In the genomic region with DNA sequence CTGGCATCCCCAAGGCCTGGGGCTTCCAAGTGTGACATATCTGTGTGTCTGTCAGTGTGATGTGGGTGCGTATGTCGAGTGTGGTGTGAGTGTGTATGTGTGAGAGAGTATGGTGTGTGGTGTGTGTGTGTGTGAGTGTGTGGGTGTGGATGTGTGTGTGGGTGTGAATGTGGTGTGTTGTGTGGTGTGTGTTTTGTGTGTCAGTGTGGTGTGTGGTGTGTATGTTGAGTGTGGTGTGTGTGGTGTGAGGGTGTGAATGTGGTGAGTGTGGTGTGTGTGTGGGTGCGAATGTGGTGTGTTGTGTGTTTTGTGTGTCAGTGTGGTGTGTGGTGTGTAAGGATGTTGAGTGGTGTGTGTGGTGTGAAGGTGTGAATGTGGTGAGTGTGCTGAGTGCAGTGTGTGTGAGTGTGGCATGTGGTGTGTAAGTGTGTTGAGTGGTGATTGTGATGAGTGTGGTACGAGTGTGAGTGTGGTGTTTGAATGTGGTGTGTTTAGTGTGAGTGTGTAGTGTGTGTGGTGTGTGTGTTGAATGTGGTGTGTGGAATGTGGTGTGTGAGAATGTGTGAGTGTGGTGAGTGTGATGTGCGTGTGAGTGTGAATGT, we compare ENCODE assay signal across 2 cellular contexts.
TF ChIP-seq lines count a peak whose summit lies in the region.

No MANE protein-coding gene starts in this region.

TF ChIP-seq in IMR-90, 13 proteins besides CTCF, POLR2A, EP300 and RAD21:
- TF ChIP-seq, protein P1, sequence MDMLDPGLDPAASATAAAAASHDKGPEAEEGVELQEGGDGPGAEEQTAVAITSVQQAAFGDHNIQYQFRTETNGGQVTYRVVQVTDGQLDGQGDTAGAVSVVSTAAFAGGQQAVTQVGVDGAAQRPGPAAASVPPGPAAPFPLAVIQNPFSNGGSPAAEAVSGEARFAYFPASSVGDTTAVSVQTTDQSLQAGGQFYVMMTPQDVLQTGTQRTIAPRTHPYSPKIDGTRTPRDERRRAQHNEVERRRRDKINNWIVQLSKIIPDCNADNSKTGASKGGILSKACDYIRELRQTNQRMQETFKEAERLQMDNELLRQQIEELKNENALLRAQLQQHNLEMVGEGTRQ (IDR thresholded peaks at IDR 0.05; ENCODE audit: low read depth, low read length) = no peak
- TF ChIP-seq MAZ (IDR thresholded peaks at IDR 0.05; ENCODE audit: borderline replicate concordance, low read depth, low read length) = no peak
- TF ChIP-seq CHD1 (IDR thresholded peaks at IDR 0.05; ENCODE audit: low read depth, low read length) = no peak
- TF ChIP-seq RFX5 (IDR thresholded peaks at IDR 0.05; ENCODE audit: low read depth, low read length) = no peak
- TF ChIP-seq MAFK (IDR thresholded peaks at IDR 0.05; ENCODE audit: low read depth, low read length) = no peak
- no peak for TF ChIP-seq NFE2L2 (IDR thresholded peaks at IDR 0.05; ENCODE audit: low read depth, low read length)
- no peak for TF ChIP-seq RCOR1 (IDR thresholded peaks at IDR 0.05; ENCODE audit: insufficient replicate concordance, low read length)
- TF ChIP-seq, protein P2, sequence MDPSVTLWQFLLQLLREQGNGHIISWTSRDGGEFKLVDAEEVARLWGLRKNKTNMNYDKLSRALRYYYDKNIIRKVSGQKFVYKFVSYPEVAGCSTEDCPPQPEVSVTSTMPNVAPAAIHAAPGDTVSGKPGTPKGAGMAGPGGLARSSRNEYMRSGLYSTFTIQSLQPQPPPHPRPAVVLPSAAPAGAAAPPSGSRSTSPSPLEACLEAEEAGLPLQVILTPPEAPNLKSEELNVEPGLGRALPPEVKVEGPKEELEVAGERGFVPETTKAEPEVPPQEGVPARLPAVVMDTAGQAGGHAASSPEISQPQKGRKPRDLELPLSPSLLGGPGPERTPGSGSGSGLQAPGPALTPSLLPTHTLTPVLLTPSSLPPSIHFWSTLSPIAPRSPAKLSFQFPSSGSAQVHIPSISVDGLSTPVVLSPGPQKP (IDR thresholded peaks at IDR 0.05; ENCODE audit: borderline replicate concordance, low read depth, low read length) = no peak
- no peak for TF ChIP-seq FOS (IDR thresholded peaks at IDR 0.05; ENCODE audit: low read depth, low read length)
- no peak for TF ChIP-seq SMC3 (IDR thresholded peaks at IDR 0.05; ENCODE audit: low read depth, low read length)
- no peak for TF ChIP-seq BHLHE40 (IDR thresholded peaks at IDR 0.05; ENCODE audit: low read depth, low read length)
- TF ChIP-seq CEBPB (IDR thresholded peaks at IDR 0.05; ENCODE audit: low read depth, low read length) = no peak
- TF ChIP-seq MXI1 (IDR thresholded peaks at IDR 0.05; ENCODE audit: borderline replicate concordance, low read depth, low read length) = no peak
TF ChIP-seq in IMR-90: peak in this region for 0.

TF ChIP-seq in endothelial cell of umbilical vein, 7 proteins besides CTCF, POLR2A, EP300 and RAD21 (continued from another document):
- TF ChIP-seq POLR2AphosphoS5 (IDR thresholded peaks at IDR 0.05; ENCODE audit: insufficient read depth, low read depth, low read length) = no peak
- TF ChIP-seq EZH2 (IDR thresholded peaks at IDR 0.05; ENCODE audit: borderline replicate concordance, low read depth, low read length, severe bottlenecking) = no peak
- TF ChIP-seq GATA2 (IDR thresholded peaks at IDR 0.05; ENCODE audit: insufficient read depth, insufficient read length, low read depth, low read length) = no peak
- TF ChIP-seq, protein P3, sequence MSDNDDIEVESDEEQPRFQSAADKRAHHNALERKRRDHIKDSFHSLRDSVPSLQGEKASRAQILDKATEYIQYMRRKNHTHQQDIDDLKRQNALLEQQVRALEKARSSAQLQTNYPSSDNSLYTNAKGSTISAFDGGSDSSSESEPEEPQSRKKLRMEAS (IDR thresholded peaks at IDR 0.05; ENCODE audit: insufficient read depth, insufficient read length) = no peak
- no peak for TF ChIP-seq FOS (IDR thresholded peaks at IDR 0.05; ENCODE audit: borderline replicate concordance, insufficient read depth, low read length)
TF ChIP-seq in endothelial cell of umbilical vein: peak in this region for 0.
